In the genomic region with DNA sequence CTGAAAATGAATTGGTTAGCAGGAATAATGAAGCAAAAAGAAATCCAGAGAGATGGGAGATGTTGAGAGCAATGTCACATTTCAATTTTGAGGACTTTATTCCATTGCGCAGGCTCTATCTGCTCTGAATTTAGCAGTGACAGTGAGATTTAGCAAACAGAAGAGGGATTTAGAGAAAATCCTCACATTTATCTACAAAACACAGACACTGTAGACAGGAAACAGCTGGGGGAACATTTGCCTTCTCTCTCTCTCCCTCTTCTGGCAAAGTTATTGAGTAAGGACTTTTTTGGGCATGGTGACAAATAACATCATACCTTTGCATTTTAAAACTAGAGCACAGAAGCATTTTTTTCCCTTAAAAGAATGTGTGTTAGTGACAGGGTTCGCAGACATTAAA, we compare ENCODE assay signal across 8 cellular contexts. TPM values are rescaled to one million over a fixed set of nuclear protein-coding genes. Genes with fewer than 3 reads are reported as not detected.
A peak's percentile ranks its signal among the peaks of the same experiment; 100 is the strongest.
DNase-seq lines count a peak whose midpoint lies in the region; ATAC-seq and TF ChIP-seq lines count a peak whose summit lies in the region.

A gene (minus strand): TSS at position 163 of the 400 bp plus-strand sequence. CDS start 182 bp downstream, outside the sequence.

- H3K27ac Mint-ChIP-seq in activated naive CD8-positive, alpha-beta T cell treated with anti-CD3 and anti-CD28 coated beads for 36 hours, result peak within 1 kb of the TSS; percentile 4
- H3K27ac Mint-ChIP-seq in activated naive CD8-positive, alpha-beta T cell treated with anti-CD3 and anti-CD28 coated beads, Interleukin-2, amount 50 U/mL, for 24 hours, result no peak within 1 kb of the TSS
- peak within 1 kb of the TSS; percentile 86 for H3K27ac Mint-ChIP-seq in memory B cell
- no peak within 1 kb of the TSS for H3K27ac Mint-ChIP-seq in activated naive CD4-positive, alpha-beta T cell treated with anti-CD3 and anti-CD28 coated beads, Interleukin-2, amount 10 ng/mL, durations not matched to agents 7 days and 5 days

- H3K27me3 ChIP-seq in breast epithelium, result no peaks in the 10 kb centered on the region
- H3K27me3 ChIP-seq in uterus, result no peaks in the 10 kb centered on the region

- CTCF ChIA-PET in activated naive CD4-positive, alpha-beta T cell treated with anti-CD3 and anti-CD28 coated beads, Interleukin-2, amount 10 ng/mL, durations not matched to agents 7 days and 5 days (lab: Charles Lee), result interaction anchor here (0.8 kb wide), 1 partner anchor 178 kb away, joined by 3 read pairs; no protein-coding TSS in a partner anchor

- intact Hi-C loops in breast epithelium (cut with DNase I; ENCODE audit: low total_unique reads), result loop anchor here (10.0 kb wide), 1 partner anchor 536 kb away; no protein-coding TSS in a partner anchor
- intact Hi-C loops in uterus (cut with DNase I; ENCODE audit: low total_unique reads), result no loop called here
- intact Hi-C loops in head of caudate nucleus (cut with DNase I), result no loop called here

- TF ChIP-seq CTCF in breast epithelium (IDR thresholded peaks at IDR 0.05), result no peak
- TF ChIP-seq CTCF in uterus (IDR thresholded peaks at IDR 0.05), result peak in 3 of 4 experiments; percentile 8 to 23 (median 11)

- H3K4me3 ChIP-seq in breast epithelium (peak within 1 kb of the TSS; percentile 40 to 60 (median 45)), uterus (peak within 1 kb of the TSS; percentile 23 to 24)

- H3K36me3 Mint-ChIP-seq in activated naive CD8-positive, alpha-beta T cell treated with anti-CD3 and anti-CD28 coated beads for 36 hours, result peaks cover 4% of the 10 kb centered on the region
- no peaks in the 10 kb centered on the region for H3K36me3 Mint-ChIP-seq in activated naive CD8-positive, alpha-beta T cell treated with anti-CD3 and anti-CD28 coated beads, Interleukin-2, amount 50 U/mL, for 24 hours (ENCODE audit: low read depth)
- no peaks in the 10 kb centered on the region for H3K36me3 Mint-ChIP-seq in memory B cell
- no peaks in the 10 kb centered on the region for H3K36me3 Mint-ChIP-seq in activated naive CD4-positive, alpha-beta T cell treated with anti-CD3 and anti-CD28 coated beads, Interleukin-2, amount 10 ng/mL, durations not matched to agents 7 days and 5 days

- peaks cover 3% of the 10 kb centered on the region for H3K27me3 Mint-ChIP-seq in activated naive CD8-positive, alpha-beta T cell treated with anti-CD3 and anti-CD28 coated beads for 36 hours
- H3K27me3 Mint-ChIP-seq in activated naive CD8-positive, alpha-beta T cell treated with anti-CD3 and anti-CD28 coated beads, Interleukin-2, amount 50 U/mL, for 24 hours, result peaks cover 5% of the 10 kb centered on the region
- H3K27me3 Mint-ChIP-seq in memory B cell, result peaks cover 2% of the 10 kb centered on the region
- peaks cover 8% of the 10 kb centered on the region for H3K27me3 Mint-ChIP-seq in activated naive CD4-positive, alpha-beta T cell treated with anti-CD3 and anti-CD28 coated beads, Interleukin-2, amount 10 ng/mL, durations not matched to agents 7 days and 5 days

- H3K27ac ChIP-seq in breast epithelium, result peak within 1 kb of the TSS; percentile 61 to 81
- H3K27ac ChIP-seq in uterus, result peak within 1 kb of the TSS; percentile 67 to 80

- TF ChIP-seq POLR2A in breast epithelium (IDR thresholded peaks at IDR 0.05) (no peak), uterus (IDR thresholded peaks at IDR 0.05) (no peak)

- H3K4me1 ChIP-seq in breast epithelium, result peaks cover 0 to 12% of the 10 kb centered on the region in 2 donors
- H3K4me1 ChIP-seq in uterus, result no peaks in the 10 kb centered on the region

- H3K4me1 Mint-ChIP-seq in activated naive CD8-positive, alpha-beta T cell treated with anti-CD3 and anti-CD28 coated beads for 36 hours, result peaks cover 53% of the 10 kb centered on the region
- peaks cover 50% of the 10 kb centered on the region for H3K4me1 Mint-ChIP-seq in activated naive CD8-positive, alpha-beta T cell treated with anti-CD3 and anti-CD28 coated beads, Interleukin-2, amount 50 U/mL, for 24 hours
- peaks cover 15% of the 10 kb centered on the region for H3K4me1 Mint-ChIP-seq in memory B cell
- H3K4me1 Mint-ChIP-seq in activated naive CD4-positive, alpha-beta T cell treated with anti-CD3 and anti-CD28 coated beads, Interleukin-2, amount 10 ng/mL, durations not matched to agents 7 days and 5 days, result peaks cover 29% of the 10 kb centered on the region

- ATAC-seq in activated naive CD8-positive, alpha-beta T cell treated with anti-CD3 and anti-CD28 coated beads, Interleukin-2, amount 50 U/mL, for 24 hours, result no peak
- ATAC-seq in memory B cell (ENCODE audit: low read depth), result no peak

- H3K4me3 Mint-ChIP-seq in activated naive CD8-positive, alpha-beta T cell treated with anti-CD3 and anti-CD28 coated beads for 36 hours, result no peak within 1 kb of the TSS
- H3K4me3 Mint-ChIP-seq in activated naive CD8-positive, alpha-beta T cell treated with anti-CD3 and anti-CD28 coated beads, Interleukin-2, amount 50 U/mL, for 24 hours, result no peak within 1 kb of the TSS
- H3K4me3 Mint-ChIP-seq in memory B cell, result no peak within 1 kb of the TSS
- no peak within 1 kb of the TSS for H3K4me3 Mint-ChIP-seq in activated naive CD4-positive, alpha-beta T cell treated with anti-CD3 and anti-CD28 coated beads, Interleukin-2, amount 10 ng/mL, durations not matched to agents 7 days and 5 days

- DNase-seq in activated naive CD8-positive, alpha-beta T cell treated with anti-CD3 and anti-CD28 coated beads for 36 hours, result no peak
- no peak for DNase-seq in activated naive CD8-positive, alpha-beta T cell treated with anti-CD3 and anti-CD28 coated beads, Interleukin-2, amount 50 U/mL, for 24 hours
- DNase-seq in breast epithelium (ENCODE audit: low spot score in 2 of 2), result no peak
- no peak for DNase-seq in memory B cell (ENCODE audit: low spot score in 2 of 2)
- no peak for DNase-seq in uterus
- no peak for DNase-seq in foreskin melanocyte
- DNase-seq in head of caudate nucleus, result no peak
- DNase-seq in activated naive CD4-positive, alpha-beta T cell treated with anti-CD3 and anti-CD28 coated beads, Interleukin-2, amount 10 ng/mL, durations not matched to agents 7 days and 5 days, result no peak

- H3K36me3 ChIP-seq in breast epithelium (no peaks in the 10 kb centered on the region), uterus (no peaks in the 10 kb centered on the region)

- peaks cover 3% of the 10 kb centered on the region for H3K9me3 Mint-ChIP-seq in activated naive CD8-positive, alpha-beta T cell treated with anti-CD3 and anti-CD28 coated beads for 36 hours
- no peaks in the 10 kb centered on the region for H3K9me3 Mint-ChIP-seq in activated naive CD8-positive, alpha-beta T cell treated with anti-CD3 and anti-CD28 coated beads, Interleukin-2, amount 50 U/mL, for 24 hours
- H3K9me3 Mint-ChIP-seq in memory B cell, result no peaks in the 10 kb centered on the region
- no peaks in the 10 kb centered on the region for H3K9me3 Mint-ChIP-seq in activated naive CD4-positive, alpha-beta T cell treated with anti-CD3 and anti-CD28 coated beads, Interleukin-2, amount 10 ng/mL, durations not matched to agents 7 days and 5 days

- H3K9me3 ChIP-seq in breast epithelium (no peaks in the 10 kb centered on the region), uterus (no peaks in the 10 kb centered on the region)

RNA-seq across cellular contexts. Expression of the gene that starts here (rescaled TPM):
- total RNA-seq in activated naive CD8-positive, alpha-beta T cell treated with anti-CD3 and anti-CD28 coated beads for 36 hours, result 1 to 10 TPM; 2.1 to 2.3 TPM
- total RNA-seq in breast epithelium, result 100 to 1,000 TPM in 2 of 3 donors, 10 to 100 TPM in 1; 56.6 to 108 (median 101) TPM
- 100 to 1,000 TPM in 1 of 4 donors, 10 to 100 TPM in 2, 1 to 10 TPM in 1; 3.6 to 161 (median 33.9) TPM for total RNA-seq in uterus

Comparison
In these comparisons a context has a peak if more than half of its experiments do, and no peak if none do; other contexts are left out.
1. H3K27ac Mint-ChIP-seq: peak in activated naive CD8-positive, alpha-beta T cell treated with anti-CD3 and anti-CD28 coated beads for 36 hours (single experiment) and memory B cell (single experiment); none in activated naive CD8-positive, alpha-beta T cell treated with anti-CD3 and anti-CD28 coated beads, Interleukin-2, amount 50 U/mL, for 24 hours (single experiment) and activated naive CD4-positive, alpha-beta T cell treated with anti-CD3 and anti-CD28 coated beads, Interleukin-2, amount 10 ng/mL, durations not matched to agents 7 days and 5 days (single experiment).
2. CTCF ChIP-seq: peak in uterus (3 of 4); none in breast epithelium (0 of 3).